Comparison of ENCODE assay signal across 8 cellular contexts in genomic region chr12:89451876-89452275, GRCh38.
A peak's percentile ranks its signal among the peaks of the same experiment; 100 is the strongest.
DNase-seq lines count a peak whose midpoint lies in the region; ATAC-seq and TF ChIP-seq lines count a peak whose summit lies in the region.

No MANE protein-coding gene starts in this region.

- no peaks in the 10 kb centered on the region for H3K27me3 ChIP-seq in A673 (replicated peaks; ENCODE audit: insufficient read depth, low read depth, low read length, poor library complexity)
- no peaks in the 10 kb centered on the region for H3K27me3 ChIP-seq in esophagus squamous epithelium
- no peaks in the 10 kb centered on the region for H3K27me3 ChIP-seq in PC-3 (ENCODE audit: low read length)
- H3K27me3 ChIP-seq in vagina = no peaks in the 10 kb centered on the region

- DNase-seq in A673 (ENCODE audit: low spot score) = peak; percentile 96
- DNase-seq in NCI-H460 (ENCODE audit: extremely low read depth, low read depth) = peak; percentile 90
- no peak for DNase-seq in esophagus squamous epithelium (lab: John Stamatoyannopoulos, UW)
- peak; percentile 95 for DNase-seq in myocyte (ENCODE audit: low read depth)
- no peak for DNase-seq in PC-3
- DNase-seq in vagina (ENCODE audit: extremely low spot score in 2 of 2) = no peak

- H3K4me1 ChIP-seq in A673 (ENCODE audit: insufficient read depth, low read length, poor library complexity, severe bottlenecking) (peaks cover 80% of the 10 kb centered on the region), esophagus squamous epithelium (peaks cover 4 to 30% (median 7%) of the 10 kb centered on the region in 3 donors), PC-3 (ENCODE audit: insufficient read depth, low read length) (peaks cover 13% of the 10 kb centered on the region), vagina (peaks cover 16% of the 10 kb centered on the region)

- TF ChIP-seq CTCF in A673 (conservative IDR thresholded peaks at IDR 0.05; ENCODE audit: low read depth, low read length) (no peak), esophagus squamous epithelium (IDR thresholded peaks at IDR 0.05) (no peak), PC-3 (conservative IDR thresholded peaks at IDR 0.05; ENCODE audit: low read depth, low read length) (no peak), vagina (IDR thresholded peaks at IDR 0.05) (no peak)

- no peaks in the 10 kb centered on the region for H3K9me3 ChIP-seq in A673 (ENCODE audit: low read depth, low read length, poor library complexity, severe bottlenecking)
- no peaks in the 10 kb centered on the region for H3K9me3 ChIP-seq in esophagus squamous epithelium
- no peaks in the 10 kb centered on the region for H3K9me3 ChIP-seq in PC-3 (ENCODE audit: low read length)
- no peaks in the 10 kb centered on the region for H3K9me3 ChIP-seq in vagina

- 33 to 65% methylated on average over 9 of the region's 9 CpGs for WGBS in esophagus squamous epithelium, 2 donors

- H3K36me3 ChIP-seq in A673 (ENCODE audit: insufficient read depth, low read length, poor library complexity, severe bottlenecking) (no peaks in the 10 kb centered on the region), esophagus squamous epithelium (no peaks in the 10 kb centered on the region), PC-3 (ENCODE audit: low read depth, low read length) (no peaks in the 10 kb centered on the region), vagina (no peaks in the 10 kb centered on the region)

- H3K79me2 ChIP-seq in PC-3 (ENCODE audit: low read length) = no peaks in the 10 kb centered on the region

- ATAC-seq in PC-3 (no peak), GM21717 (IDR thresholded peaks at IDR 0.05; ENCODE audit: unreplicated experiment) (no peak), HG03025 (IDR thresholded peaks at IDR 0.05; ENCODE audit: low FRiP score, unreplicated experiment) (no peak)

- BruUV-seq in A673 (replicated peaks; lab: Mats Ljungman, UMichigan) (no TSS peak), PC-3 (replicated peaks; lab: Mats Ljungman, UMichigan) (no TSS peak)

- no peaks in the 10 kb centered on the region for H4K20me1 ChIP-seq in PC-3 (ENCODE audit: low read length)

- no peak overlapping the region for H3K9ac ChIP-seq in PC-3 (ENCODE audit: low read length)

- no peaks in the 10 kb centered on the region for H3F3A ChIP-seq in PC-3 (ENCODE audit: low read length, unreplicated experiment)

- CTCF ChIA-PET in A673 (lab: Charles Lee) = interaction anchor here (0.5 to 1.9 kb wide), 3 partner anchors 10 to 435 kb away, joined by 3 to 5 read pairs (median 4); no protein-coding TSS in a partner anchor
- CTCF ChIA-PET in PC-3 (lab: Charles Lee) = no interaction called here

- intact Hi-C loops in A673 (cut with micrococcal nuclease; ENCODE audit: unreplicated experiment) = loop anchor here (1.0 to 10.0 kb wide), 4 partner anchors 62 to 177 kb away; no protein-coding TSS in a partner anchor
- intact Hi-C loops in esophagus squamous epithelium (cut with DNase I) = loop anchor here (10.0 kb wide), 1 partner anchor 97 kb away; the partner anchor contains the start of gene DUSP6
- intact Hi-C loops in PC-3 (cut with micrococcal nuclease) = no loop called here
- intact Hi-C loops in vagina (cut with DNase I) = loop anchor here (2.0 kb wide), 1 partner anchor 99 kb away; the partner anchor contains the start of gene DUSP6

- peak overlapping the region; percentile 11 for H3K4me3 ChIP-seq in A673 (ENCODE audit: low read depth, low read length, poor library complexity, severe bottlenecking)
- H3K4me3 ChIP-seq in esophagus squamous epithelium = peak overlapping the region in 1 of 4 donors; percentile 29
- no peak overlapping the region for H3K4me3 ChIP-seq in PC-3 (ENCODE audit: low read length)
- H3K4me3 ChIP-seq in vagina = no peak overlapping the region

- POLR2A ChIA-PET in A673 (lab: Charles Lee; ENCODE audit: low non-redundant PET) = interaction anchor here (0.5 to 1.9 kb wide), 6 partner anchors 61 to 1292 kb away, joined by 3 to 11 read pairs (median 6); partner anchors contain the start of gene DUSP6
- POLR2A ChIA-PET in PC-3 (lab: Charles Lee; ENCODE audit: unreplicated experiment) = no interaction called here

- peak overlapping the region; percentile 97 for H3K27ac ChIP-seq in A673 (ENCODE audit: low read depth, low read length, poor library complexity, severe bottlenecking)
- H3K27ac ChIP-seq in esophagus squamous epithelium = peak overlapping the region; percentile 35 to 83 (median 76)
- H3K27ac ChIP-seq in PC-3 (ENCODE audit: low read length) = no peak overlapping the region
- H3K27ac ChIP-seq in vagina = no peak overlapping the region

- H2AFZ ChIP-seq in PC-3 (ENCODE audit: low read length) = no peak overlapping the region

- no peak overlapping the region for H3K4me2 ChIP-seq in PC-3 (ENCODE audit: low read length)

- no peaks in the 10 kb centered on the region for H3K9me2 ChIP-seq in PC-3 (replicated peaks; ENCODE audit: low read length)

- no peak for TF ChIP-seq POLR2A in esophagus squamous epithelium (IDR thresholded peaks at IDR 0.05)
- no peak for TF ChIP-seq POLR2A in vagina (IDR thresholded peaks at IDR 0.05)

Comparison
In these comparisons a context has a peak if more than half of its experiments do, and no peak if none do; other contexts are left out.
1. DNase-seq: peak in A673 (single experiment), NCI-H460 (single experiment) and myocyte (single experiment); none in esophagus squamous epithelium (single experiment), PC-3 (single experiment) and vagina (0 of 2).
2. H3K27ac ChIP-seq: peak in A673 (single experiment) and esophagus squamous epithelium (4 of 4); none in PC-3 (single experiment) and vagina (single experiment).